In genomic region chr5:98734646-98735045, GRCh38 we compare ENCODE assay signal across 21 cellular contexts.
DNase-seq lines count a peak whose midpoint lies in the region; ATAC-seq and TF ChIP-seq lines count a peak whose summit lies in the region.
"Had no signal": no experiment of that assay in that cellular context is flagged by ENCODE, and none has a peak within 500 bp of the region (broad histone marks: within the 10 kb centered on the region; RNA-seq: fewer than 3 reads in every experiment).

No MANE protein-coding gene starts in this region.

- TF ChIP-seq CTCF in GM12864 (IDR thresholded peaks at IDR 0.05; ENCODE audit: low read depth, low read length, missing control alignments) (peak; percentile 33), NB4 (IDR thresholded peaks at IDR 0.05; ENCODE audit: low read depth, low read length) (peak; percentile 14), brain microvascular endothelial cell (IDR thresholded peaks at IDR 0.05; ENCODE audit: low read depth, low read length, missing control alignments) (peak; percentile 9), retinal pigment epithelial cell (conservative IDR thresholded peaks at IDR 0.05; ENCODE audit: low read depth, low read length) (peak; percentile 17)

- no peak for ATAC-seq in GM21737 (IDR thresholded peaks at IDR 0.05; ENCODE audit: unreplicated experiment)
- no peak for ATAC-seq in HG03108 (IDR thresholded peaks at IDR 0.05; ENCODE audit: unreplicated experiment)
- ATAC-seq: esophagus mucosa; natural killer cell treated with Interleukin-12 subunit alpha and Interleukin-12 subunit beta and Interleukin-15 and Interleukin-18, amount 100 ng/mL, for 72 hours; Right ventricle myocardium inferior; sciatic nerve; stimulated activated memory B cell treated with anti-CD40 and anti-IgM and Interleukin-4, amounts not matched to agents 10 μg/mL and 1 μg/mL and 100 μg/mL, for 72 hours; T-cell had no signal

- in situ Hi-C loops in brain microvascular endothelial cell (cut with HindIII; ENCODE audit: low pct_ligation_motif_present, low sequenced_read_pairs) = no loop called here

- TF ChIP-seq POLR2A in NB4 (IDR thresholded peaks at IDR 0.05; ENCODE audit: extremely low read depth, insufficient read length) = no peak

- no peaks in the 10 kb centered on the region for H3K36me3 ChIP-seq in brain microvascular endothelial cell (replicated peaks)

- no peak for DNase-seq in GM12864 (ENCODE audit: low read depth)
- DNase-seq in NB4 (ENCODE audit: low read depth) = peak; percentile 3
- DNase-seq in brain microvascular endothelial cell = no peak
- DNase-seq in retinal pigment epithelial cell (ENCODE audit: low read depth) = no peak
- DNase-seq in NCI-H2171 (lab: John Stamatoyannopoulos, UW) = no peak
- DNase-seq: activated CD4-positive, alpha-beta T cell treated with anti-CD3 and anti-CD28 coated beads for 48 hours; cerebellar nuclear complex; effector CD4-positive, alpha-beta T cell; EL; NCI-H2029 treated with DMSO at 0.1 percent for 48 hours; NCI-H510A; NK-92 treated with Interleukin-12 subunit alpha and Interleukin-12 subunit beta, amount 100 ng/mL, for 24 hours; T-cell; testis had no signal

- no peaks in the 10 kb centered on the region for H3K27me3 ChIP-seq in brain microvascular endothelial cell (replicated peaks)
- H3K27me3 ChIP-seq: testis had no signal

- H3K27ac ChIP-seq in brain microvascular endothelial cell = no peak overlapping the region
- H3K27ac ChIP-seq: testis had no signal

- H3K4me3 ChIP-seq in GM12864 (ENCODE audit: low read depth, low read length) = no peak overlapping the region
- no peak overlapping the region for H3K4me3 ChIP-seq in NB4 (ENCODE audit: low read depth, low read length)
- H3K4me3 ChIP-seq in brain microvascular endothelial cell (ENCODE audit: low read depth, low read length) = no peak overlapping the region
- no peak overlapping the region for H3K4me3 ChIP-seq in retinal pigment epithelial cell (ENCODE audit: low read length)
- H3K4me3 ChIP-seq: testis had no signal
